In genomic region chr3:121431717-121432517, GRCh38 we compare ENCODE assay signal across 9 cellular contexts.
DNase-seq lines count a peak whose midpoint lies in the region; ATAC-seq and TF ChIP-seq lines count a peak whose summit lies in the region.
"Had no signal": no experiment of that assay in that cellular context is flagged by ENCODE, and none has a peak within 500 bp of the region (broad histone marks: within the 10 kb centered on the region; RNA-seq: fewer than 3 reads in every experiment).

No MANE protein-coding gene starts in this region.

- H3K9me3 ChIP-seq in BLaER1 = no peaks in the 10 kb centered on the region
- H3K9me3 ChIP-seq in aorta (ENCODE audit: control insufficient read depth, low read length) = no peaks in the 10 kb centered on the region
- H3K9me3 ChIP-seq in endodermal cell (ENCODE audit: control insufficient read depth, low read length) = peaks cover 8% of the 10 kb centered on the region

- H4K20me1 ChIP-seq in BLaER1 = no peaks in the 10 kb centered on the region

- H3K36me3 Mint-ChIP-seq in natural killer cell treated with Interleukin-12 subunit alpha and Interleukin-12 subunit beta and Interleukin-15 and Interleukin-18, amount 100 ng/mL, for 72 hours = peaks cover 10% of the 10 kb centered on the region
- H3K36me3 Mint-ChIP-seq in endodermal cell (ENCODE audit: low read depth) = peaks cover 18% of the 10 kb centered on the region

- intact Hi-C loops in aorta (cut with DNase I) = no loop called here

- H3K36me3 ChIP-seq in BLaER1 = peaks cover 77% of the 10 kb centered on the region
- no peaks in the 10 kb centered on the region for H3K36me3 ChIP-seq in aorta (ENCODE audit: control insufficient read depth in 1 of 2, insufficient read depth in 2 of 2, low read length in 1 of 2)
- peaks cover 22% of the 10 kb centered on the region for H3K36me3 ChIP-seq in endodermal cell (ENCODE audit: control insufficient read depth, insufficient read depth, low read length)

- H3K4me1 ChIP-seq in BLaER1 (peaks cover 25% of the 10 kb centered on the region), aorta (ENCODE audit: control insufficient read depth in 1 of 2, insufficient read depth in 2 of 2, low read length in 2 of 2) (no peaks in the 10 kb centered on the region), endodermal cell (ENCODE audit: control insufficient read depth, insufficient read depth, low read length) (no peaks in the 10 kb centered on the region)

- H3K4me3 ChIP-seq in BLaER1 (no peak overlapping the region), aorta (ENCODE audit: low read length in 2 of 2) (peak overlapping the region in 1 of 2 donors; percentile 51), endodermal cell (ENCODE audit: low read length) (no peak overlapping the region)

- no peak for TF ChIP-seq CTCF in endodermal cell (conservative IDR thresholded peaks at IDR 0.05)

- H3K4me2 ChIP-seq in BLaER1 = peak overlapping the region; percentile 48
- H3K4me2 ChIP-seq: KMS-11 had no signal

- peaks cover 9 to 12% of the 10 kb centered on the region in 2 donors for H3K4me1 Mint-ChIP-seq in natural killer cell treated with Interleukin-12 subunit alpha and Interleukin-12 subunit beta and Interleukin-15 and Interleukin-18, amount 100 ng/mL, for 72 hours (ENCODE audit: low read depth in 2 of 2)
- H3K4me1 Mint-ChIP-seq in endodermal cell = no peaks in the 10 kb centered on the region

- no peak overlapping the region for H3K9ac ChIP-seq in BLaER1
- no peak overlapping the region for H3K9ac ChIP-seq in endodermal cell (ENCODE audit: extremely low read depth, low read length, poor library complexity, severe bottlenecking)
- H3K9ac ChIP-seq: KMS-11 had no signal

- WGBS in aorta, 2 donors = 64 to 67% methylated on average over 5 of the region's 5 CpGs
- 89 to 100% methylated on average over 1 to 5 of the region's 5 CpGs for WGBS in endodermal cell (ENCODE audit: insufficient coverage in 1 of 2, insufficient read length in 1 of 2), 2 experiments

- H3K4me3 Mint-ChIP-seq in natural killer cell treated with Interleukin-12 subunit alpha and Interleukin-12 subunit beta and Interleukin-15 and Interleukin-18, amount 100 ng/mL, for 72 hours = peak overlapping the region; percentile 47
- H3K4me3 Mint-ChIP-seq in endodermal cell = no peak overlapping the region

- H3K27ac ChIP-seq in BLaER1 (no peak overlapping the region), aorta (ENCODE audit: low read depth in 1 of 2, low read length in 2 of 2) (no peak overlapping the region), endodermal cell (ENCODE audit: low read depth, low read length) (no peak overlapping the region)
- H3K27ac ChIP-seq: KMS-11 had no signal

- H3K27me3 ChIP-seq in BLaER1 (no peaks in the 10 kb centered on the region), aorta (ENCODE audit: control insufficient read depth in 1 of 2, insufficient read depth in 2 of 2, low read length in 1 of 2) (no peaks in the 10 kb centered on the region), endodermal cell (ENCODE audit: control insufficient read depth, insufficient read depth, low read length, poor library complexity, severe bottlenecking) (no peaks in the 10 kb centered on the region)

- DNase-seq in T-helper 9 cell (peak; percentile 1), dermis microvascular lymphatic vessel endothelial cell (ENCODE audit: low read depth in 2 of 2) (peak; percentile 59 to 64), aorta (no peak), endodermal cell (no peak)
- peak; percentile 74 for DNase-seq in natural killer cell treated with Interleukin-12 subunit alpha and Interleukin-12 subunit beta and Interleukin-15 and Interleukin-18, amount 100 ng/mL, for 72 hours (ENCODE audit: low spot score)

- H3K27ac Mint-ChIP-seq in natural killer cell treated with Interleukin-12 subunit alpha and Interleukin-12 subunit beta and Interleukin-15 and Interleukin-18, amount 100 ng/mL, for 72 hours = peak overlapping the region; percentile 50 to 54
- H3K27ac Mint-ChIP-seq in endodermal cell = no peak overlapping the region

- H3K27me3 Mint-ChIP-seq in natural killer cell treated with Interleukin-12 subunit alpha and Interleukin-12 subunit beta and Interleukin-15 and Interleukin-18, amount 100 ng/mL, for 72 hours = no peaks in the 10 kb centered on the region
- H3K27me3 Mint-ChIP-seq in endodermal cell (ENCODE audit: insufficient read depth) = no peaks in the 10 kb centered on the region

- ATAC-seq in GM19043 (IDR thresholded peaks at IDR 0.05; ENCODE audit: low read depth, unreplicated experiment) (peak; percentile 96), HG03280 (IDR thresholded peaks at IDR 0.05; ENCODE audit: unreplicated experiment) (peak; percentile 82), aorta (ENCODE audit: low FRiP score) (peak; percentile 26)
- ATAC-seq in natural killer cell treated with Interleukin-12 subunit alpha and Interleukin-12 subunit beta and Interleukin-15 and Interleukin-18, amount 100 ng/mL, for 72 hours = peak; percentile 84 to 91

- no peaks in the 10 kb centered on the region for H3K9me3 Mint-ChIP-seq in natural killer cell treated with Interleukin-12 subunit alpha and Interleukin-12 subunit beta and Interleukin-15 and Interleukin-18, amount 100 ng/mL, for 72 hours
- no peaks in the 10 kb centered on the region for H3K9me3 Mint-ChIP-seq in endodermal cell

Comparison
In these comparisons a context has a peak if more than half of its experiments do, and no peak if none do; other contexts are left out.
1. ATAC-seq: peak in every context shown above with its lines; median percentile 96 in GM19043; 88 in natural killer cell treated with Interleukin-12 subunit alpha and Interleukin-12 subunit beta and Interleukin-15 and Interleukin-18, amount 100 ng/mL, for 72 hours; 82 in HG03280; 26 in aorta.
2. DNase-seq: peak in T-helper 9 cell (single experiment), dermis microvascular lymphatic vessel endothelial cell (2 of 2) and natural killer cell treated with Interleukin-12 subunit alpha and Interleukin-12 subunit beta and Interleukin-15 and Interleukin-18, amount 100 ng/mL, for 72 hours (single experiment); none in aorta (0 of 2) and endodermal cell (single experiment).